1 cellular context compared by ENCODE assay signal in the genomic region with DNA sequence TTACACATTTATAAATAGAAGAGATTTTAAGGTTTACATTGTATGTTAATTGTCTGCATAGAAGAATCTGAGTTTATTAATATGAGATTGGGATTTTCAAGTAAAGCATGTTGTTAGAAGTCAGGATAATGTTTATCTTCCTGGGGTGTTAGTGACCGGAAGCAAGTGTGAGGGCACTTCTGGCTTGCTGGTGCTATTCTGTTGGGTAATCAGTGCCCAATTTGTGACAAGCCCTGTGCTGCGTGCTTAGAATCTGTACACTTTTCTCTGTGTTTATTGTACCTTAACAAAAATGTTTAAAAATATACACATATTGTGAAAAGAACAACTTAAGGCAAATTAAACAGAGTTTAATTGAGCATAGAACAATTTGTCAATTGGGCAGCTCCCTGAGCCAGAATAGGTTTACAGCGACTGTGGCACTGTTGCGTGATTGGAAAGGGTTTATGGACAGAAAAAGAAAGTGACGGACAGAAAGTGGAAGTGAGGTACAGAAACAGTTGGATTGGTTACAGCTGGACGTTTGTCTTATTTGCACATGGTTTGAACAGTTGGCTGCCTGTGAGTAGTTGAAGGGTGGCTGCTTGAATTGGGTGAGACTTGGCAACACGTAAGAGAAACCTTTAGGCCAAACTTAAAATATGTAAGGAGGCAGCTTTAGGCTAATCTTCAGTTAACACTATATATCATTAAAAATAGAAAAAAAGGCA. TPM values are rescaled to one million over a fixed set of nuclear protein-coding genes. Genes with fewer than 3 reads are reported as not detected.
"Had no signal": no experiment of that assay in that cellular context is flagged by ENCODE, and none has a peak within 500 bp of the region (broad histone marks: within the 10 kb centered on the region; RNA-seq: fewer than 3 reads in every experiment).

No MANE protein-coding gene starts in this region.

RNA-seq across cellular contexts. Expression of a gene that starts 26.5 kb away (rescaled TPM):
- total RNA-seq: HT1080 had no signal
